ENCODE assay signal across 11 cellular contexts in genomic region chr22:20807315-20807752, GRCh38. TPM values are rescaled to one million over a fixed set of nuclear protein-coding genes. Genes with fewer than 3 reads are reported as not detected.
DNase-seq lines count a peak whose midpoint lies in the region; ATAC-seq and TF ChIP-seq lines count a peak whose summit lies in the region.
"Had no signal": no experiment of that assay in that cellular context is flagged by ENCODE, and none has a peak within 500 bp of the region (broad histone marks: within the 10 kb centered on the region; RNA-seq: fewer than 3 reads in every experiment).

No MANE protein-coding gene starts in this region.

- H3K79me2 ChIP-seq in mammary epithelial cell (ENCODE audit: insufficient read depth, low read length): no peaks in the 10 kb centered on the region

- no peaks in the 10 kb centered on the region for H3K9me3 Mint-ChIP-seq in activated CD4-positive, alpha-beta memory T cell treated with anti-CD3 and anti-CD28 coated beads, Interleukin-2, amount 10 ng/mL, durations not matched to agents 7 days and 5 days
- H3K9me3 Mint-ChIP-seq in WTC11: no peaks in the 10 kb centered on the region

- peak; percentile 85 for DNase-seq in AG08396 (ENCODE audit: low spot score)
- DNase-seq in LHCN-M2 (ENCODE audit: low read depth): peak; percentile 95
- peak; percentile 62 for DNase-seq in mammary epithelial cell
- DNase-seq in left lobe of liver (ENCODE audit: low spot score): peak; percentile 19
- DNase-seq in GM13977 (ENCODE audit: low spot score): no peak
- no peak for DNase-seq in activated CD4-positive, alpha-beta memory T cell treated with anti-CD3 and anti-CD28 coated beads, Interleukin-2, amount 10 ng/mL, durations not matched to agents 7 days and 5 days
- no peak for DNase-seq in WTC11 (ENCODE audit: low spot score)
- DNase-seq: body of pancreas, NCI-H526, transverse colon had no signal

- no peaks in the 10 kb centered on the region for H3K9me3 ChIP-seq in mammary epithelial cell (replicated peaks; ENCODE audit: insufficient read depth, low read length)
- H3K9me3 ChIP-seq: body of pancreas, transverse colon had no signal

- no peaks in the 10 kb centered on the region for H4K20me1 ChIP-seq in mammary epithelial cell (ENCODE audit: insufficient read depth, low read length)

- H3K4me3 ChIP-seq in mammary epithelial cell (replicated peaks in 1 of 3; ENCODE audit: insufficient read depth in 1 of 3, low read depth in 2 of 3, low read length in 3 of 3): no peak overlapping the region
- H3K4me3 ChIP-seq: body of pancreas, transverse colon had no signal

- H3K36me3 Mint-ChIP-seq in activated CD4-positive, alpha-beta memory T cell treated with anti-CD3 and anti-CD28 coated beads, Interleukin-2, amount 10 ng/mL, durations not matched to agents 7 days and 5 days (ENCODE audit: low read depth): peaks cover 65% of the 10 kb centered on the region
- peaks cover 26% of the 10 kb centered on the region for H3K36me3 Mint-ChIP-seq in WTC11

- CTCF ChIA-PET in mammary epithelial cell (lab: Charles Lee; ENCODE audit: low non-redundant PET) (no interaction called here), WTC11 (lab: Charles Lee) (interaction anchor here (2.5 kb wide), 1 partner anchor 14 kb away, joined by 8 read pairs; no protein-coding TSS in a partner anchor)
- CTCF ChIA-PET in activated CD4-positive, alpha-beta memory T cell treated with anti-CD3 and anti-CD28 coated beads, Interleukin-2, amount 10 ng/mL, durations not matched to agents 7 days and 5 days (lab: Charles Lee): no interaction called here

- peaks cover 3% of the 10 kb centered on the region for H3K36me3 ChIP-seq in mammary epithelial cell (ENCODE audit: insufficient read depth, low read length)

- no peak overlapping the region for H3K27ac Mint-ChIP-seq in activated CD4-positive, alpha-beta memory T cell treated with anti-CD3 and anti-CD28 coated beads, Interleukin-2, amount 10 ng/mL, durations not matched to agents 7 days and 5 days
- H3K27ac Mint-ChIP-seq in WTC11: no peak overlapping the region

- peaks cover 1% of the 10 kb centered on the region for H3K4me1 Mint-ChIP-seq in activated CD4-positive, alpha-beta memory T cell treated with anti-CD3 and anti-CD28 coated beads, Interleukin-2, amount 10 ng/mL, durations not matched to agents 7 days and 5 days
- H3K4me1 Mint-ChIP-seq in WTC11: no peaks in the 10 kb centered on the region

- H3K4me3 Mint-ChIP-seq in activated CD4-positive, alpha-beta memory T cell treated with anti-CD3 and anti-CD28 coated beads, Interleukin-2, amount 10 ng/mL, durations not matched to agents 7 days and 5 days: no peak overlapping the region
- no peak overlapping the region for H3K4me3 Mint-ChIP-seq in WTC11

- in situ Hi-C loops in mammary epithelial cell (cut with MboI; ENCODE audit: low sequenced_read_pairs in 2 of 2) (no loop called here), GM13977 (cut with MboI; ENCODE audit: low pct_unique_long_range_greater_than_20kb, low sequenced_read_pairs, unreplicated experiment) (no loop called here)

- intact Hi-C loops in mammary epithelial cell (cut with micrococcal nuclease): loop anchor here (2.0 kb wide), 1 partner anchor 51 kb away; the partner anchor contains the start of genes PI4KA and SNAP29

- no peak overlapping the region for H3K9ac ChIP-seq in mammary epithelial cell (ENCODE audit: insufficient read depth, low read length)

- TF ChIP-seq CTCF in mammary epithelial cell (conservative IDR thresholded peaks at IDR 0.05 in 1 of 2, IDR thresholded peaks at IDR 0.05 in 1 of 2; ENCODE audit: extremely low read depth in 1 of 2, insufficient read depth in 1 of 2, low read depth in 1 of 2, low read length in 2 of 2): no peak
- no peak for TF ChIP-seq CTCF in GM13977 (IDR thresholded peaks at IDR 0.05; ENCODE audit: extremely low read depth, insufficient read depth, missing control alignments)
- no peak for TF ChIP-seq CTCF in WTC11 (IDR thresholded peaks at IDR 0.05)

- H3K27ac ChIP-seq in mammary epithelial cell (ENCODE audit: insufficient read depth, low read depth, low read length): no peak overlapping the region
- H3K27ac ChIP-seq: body of pancreas, transverse colon had no signal

- no peak overlapping the region for H3K4me2 ChIP-seq in mammary epithelial cell (ENCODE audit: insufficient read depth, low read depth, low read length)

- H2AFZ ChIP-seq in mammary epithelial cell (ENCODE audit: low read depth, low read length): no peak overlapping the region

- no peaks in the 10 kb centered on the region for H3K27me3 Mint-ChIP-seq in activated CD4-positive, alpha-beta memory T cell treated with anti-CD3 and anti-CD28 coated beads, Interleukin-2, amount 10 ng/mL, durations not matched to agents 7 days and 5 days
- H3K27me3 Mint-ChIP-seq in WTC11 (ENCODE audit: low read depth): no peaks in the 10 kb centered on the region

- H3K27me3 ChIP-seq in mammary epithelial cell (ENCODE audit: insufficient read depth, low read length): no peaks in the 10 kb centered on the region
- H3K27me3 ChIP-seq: body of pancreas, transverse colon had no signal

- no peaks in the 10 kb centered on the region for H3K4me1 ChIP-seq in mammary epithelial cell (ENCODE audit: insufficient read depth, low read length)
- H3K4me1 ChIP-seq: body of pancreas, transverse colon had no signal

- POLR2A ChIA-PET in activated CD4-positive, alpha-beta memory T cell treated with anti-CD3 and anti-CD28 coated beads, Interleukin-2, amount 10 ng/mL, durations not matched to agents 7 days and 5 days (lab: Charles Lee): no interaction called here
- POLR2A ChIA-PET in WTC11 (lab: Charles Lee): interaction anchor here (0.6 kb wide), 1 partner anchor 30 kb away, joined by 3 read pairs; no protein-coding TSS in a partner anchor

- no peak for ATAC-seq in left lobe of liver
- ATAC-seq in HG03460 (IDR thresholded peaks at IDR 0.05; ENCODE audit: unreplicated experiment): no peak
- no peak for ATAC-seq in WTC11
- ATAC-seq: body of pancreas had no signal

- BruUV-seq in mammary epithelial cell (replicated peaks; lab: Mats Ljungman, UMichigan): no TSS peak

- dilution Hi-C loops in mammary epithelial cell (cut with HindIII; ENCODE audit: low sequenced_read_pairs): no loop called here

- WGBS in mammary epithelial cell (ENCODE audit: low coverage, missing lambda C conversion rate): 78% methylated on average over 4 of the region's 4 CpGs

TF ChIP-seq in WTC11, 78 proteins besides CTCF, POLR2A, EP300 and RAD21:
- TF ChIP-seq OVOL2 (CRISPR knock-in tag; IDR thresholded peaks at IDR 0.05; ENCODE audit: borderline replicate concordance): no peak
TF ChIP-seq in WTC11: peak in this region for 0.

RNA-seq across cellular contexts. Expression of gene SERPIND1, which starts 33.4 kb away (rescaled TPM):
- 0.13 and 0.17 TPM in 2 replicates for total RNA-seq in LHCN-M2 (2014; rRNA removed)
- 0.44 TPM for polyA plus RNA-seq in LHCN-M2 (2012)
- not detected for total RNA-seq in mammary epithelial cell
- not detected for polyA plus RNA-seq in mammary epithelial cell
- polyA minus RNA-seq in mammary epithelial cell: not detected
- 261 TPM for total RNA-seq in left lobe of liver
- total RNA-seq in activated CD4-positive, alpha-beta memory T cell treated with anti-CD3 and anti-CD28 coated beads, Interleukin-2, amount 10 ng/mL, durations not matched to agents 7 days and 5 days: not detected
- 0.09 to 0.25 TPM (median 0.22 TPM) in 3 replicates for total RNA-seq in WTC11 (2021)
- total RNA-seq: body of pancreas, transverse colon had no signal

RNA-seq across cellular contexts. Expression of gene PI4KA, which starts 51.3 kb away (rescaled TPM):
- total RNA-seq in LHCN-M2 (2014; rRNA removed) (28.4 and 40.0 TPM in 2 replicates), mammary epithelial cell (10 to 100 TPM; 34.3 to 50.3 TPM), left lobe of liver (40.4 TPM), WTC11 (2021) (43.9 to 45.5 TPM (median 45.1 TPM) in 3 replicates)
- polyA plus RNA-seq in LHCN-M2 (2012): 40.6 TPM
- 17.1 TPM for polyA plus RNA-seq in mammary epithelial cell
- polyA minus RNA-seq in mammary epithelial cell: 141 TPM
- total RNA-seq in activated CD4-positive, alpha-beta memory T cell treated with anti-CD3 and anti-CD28 coated beads, Interleukin-2, amount 10 ng/mL, durations not matched to agents 7 days and 5 days: 100 to 1,000 TPM in 1 of 2 experiments, 10 to 100 TPM in 1; 85.8 to 100 TPM

RNA-seq across cellular contexts. Expression of gene SNAP29, which starts 51.5 kb away (rescaled TPM):
- total RNA-seq in LHCN-M2 (2014; rRNA removed) (14.7 and 14.9 TPM in 2 replicates), mammary epithelial cell (10 to 100 TPM; 11.8 to 25.4 TPM), left lobe of liver (24.6 TPM), WTC11 (2021) (13.3 to 14.7 TPM (median 14.0 TPM) in 3 replicates)
- 34.8 TPM for polyA plus RNA-seq in LHCN-M2 (2012)
- polyA plus RNA-seq in mammary epithelial cell: 24.4 TPM
- polyA minus RNA-seq in mammary epithelial cell: 51.8 TPM
- total RNA-seq in activated CD4-positive, alpha-beta memory T cell treated with anti-CD3 and anti-CD28 coated beads, Interleukin-2, amount 10 ng/mL, durations not matched to agents 7 days and 5 days: 10 to 100 TPM; 34.7 to 35.6 TPM

Comparison
In these comparisons a context has a peak if more than half of its experiments do, and no peak if none do; other contexts are left out.
1. DNase-seq: peak in AG08396 (single experiment), LHCN-M2 (single experiment), mammary epithelial cell (single experiment) and left lobe of liver (single experiment); none in GM13977 (single experiment), activated CD4-positive, alpha-beta memory T cell treated with anti-CD3 and anti-CD28 coated beads, Interleukin-2, amount 10 ng/mL, durations not matched to agents 7 days and 5 days (single experiment) and WTC11 (single experiment).
2. RNA of gene SERPIND1, which starts 33.4 kb away (total RNA-seq): 261 TPM in left lobe of liver (single experiment); 0.09 to 0.25 TPM in WTC11, 0.13 to 0.17 TPM in LHCN-M2, not detected in mammary epithelial cell and not detected in activated CD4-positive, alpha-beta memory T cell treated with anti-CD3 and anti-CD28 coated beads, Interleukin-2, amount 10 ng/mL, durations not matched to agents 7 days and 5 days; every median in the first group is over 100 times any median in the second.